ENCODE assay signal across 10 cellular contexts in genomic region chr1:2561898-2562895, GRCh38. TPM values are rescaled to one million over a fixed set of nuclear protein-coding genes. Genes with fewer than 3 reads are reported as not detected.
DNase-seq lines count a peak whose midpoint lies in the region; ATAC-seq and TF ChIP-seq lines count a peak whose summit lies in the region.
"Had no signal": no experiment of that assay in that cellular context is flagged by ENCODE, and none has a peak within 500 bp of the region (broad histone marks: within the 10 kb centered on the region; RNA-seq: fewer than 3 reads in every experiment).

No MANE protein-coding gene starts in this region.

- H4K20me1 ChIP-seq in KMS-11 (ENCODE audit: insufficient read depth), result no peaks in the 10 kb centered on the region

- ATAC-seq in HG03521 (IDR thresholded peaks at IDR 0.05; ENCODE audit: unreplicated experiment) (no peak), HG02852 (IDR thresholded peaks at IDR 0.05; ENCODE audit: unreplicated experiment) (no peak)

- H3K9me3 Mint-ChIP-seq in osteocyte (ENCODE audit: unreplicated experiment), result no peaks in the 10 kb centered on the region

- 89% methylated on average over 24 of the region's 24 CpGs for WGBS in prostate gland

- H3K4me2 ChIP-seq in KMS-11, result no peak overlapping the region

- no peak for TF ChIP-seq POLR2A in prostate gland (IDR thresholded peaks at IDR 0.05)

- peaks cover 7% of the 10 kb centered on the region for H3K4me1 Mint-ChIP-seq in osteocyte (ENCODE audit: unreplicated experiment)

- no peaks in the 10 kb centered on the region for H3K36me3 Mint-ChIP-seq in osteocyte (ENCODE audit: unreplicated experiment)

- H3K4me1 ChIP-seq in KMS-11 (ENCODE audit: low read depth, poor library complexity, severe bottlenecking), result no peaks in the 10 kb centered on the region
- H3K4me1 ChIP-seq in prostate gland (replicated peaks), result peaks cover 7% of the 10 kb centered on the region

- POLR2A ChIA-PET in GM10248 (lab: Yijun Ruan, JAX), result interaction anchor here (1.1 to 2.1 kb wide), 4 partner anchors 14 to 23 kb away, joined by 3 to 12 read pairs (median 5); partner anchors contain the start of gene PRXL2B

- intact Hi-C loops in prostate gland (cut with DNase I), result no loop called here

- H3K27me3 ChIP-seq in KMS-11 (ENCODE audit: insufficient read depth, low read depth), result peaks cover 23% of the 10 kb centered on the region
- no peaks in the 10 kb centered on the region for H3K27me3 ChIP-seq in prostate gland (replicated peaks; ENCODE audit: insufficient read depth)

- H3K9ac ChIP-seq in KMS-11, result no peak overlapping the region

- peak; percentile 40 for TF ChIP-seq CTCF in GM10248 (IDR thresholded peaks at IDR 0.05; ENCODE audit: control extremely low read depth, extremely low read depth, low read depth, missing control alignments)
- peak; percentile 56 for TF ChIP-seq CTCF in KMS-11 (conservative IDR thresholded peaks at IDR 0.05; ENCODE audit: low read depth, low read length)
- peak; percentile 57 for TF ChIP-seq CTCF in cardiac fibroblast (IDR thresholded peaks at IDR 0.05; ENCODE audit: low read depth, low read length)
- peak; percentile 30 for TF ChIP-seq CTCF in osteocyte (IDR thresholded peaks at IDR 0.05)
- peak in 2 of 4 experiments; percentile 23 to 46 for TF ChIP-seq CTCF in prostate gland (IDR thresholded peaks at IDR 0.05)

- H3K27ac ChIP-seq in KMS-11 (no peak overlapping the region), prostate gland (no peak overlapping the region)

- H3K27ac Mint-ChIP-seq in osteocyte (ENCODE audit: unreplicated experiment), result no peak overlapping the region

- CTCF ChIA-PET in GM10248 (lab: Yijun Ruan, JAX), result interaction anchor here (0.9 to 3.8 kb wide), 12 partner anchors 9 to 367 kb away, joined by 3 to 40 read pairs (median 5); partner anchors contain the start of genes FAAP20 and PRXL2B

- no peak overlapping the region for H3K4me3 Mint-ChIP-seq in osteocyte (ENCODE audit: unreplicated experiment)

- H3K79me2 ChIP-seq in KMS-11 (ENCODE audit: insufficient read depth, low read depth), result no peaks in the 10 kb centered on the region

- DNase-seq in GM10248 (ENCODE audit: extremely low spot score), result no peak
- DNase-seq in cardiac fibroblast (ENCODE audit: low read depth in 2 of 2), result no peak
- peak; percentile 79 for DNase-seq in osteocyte (ENCODE audit: extremely low spot score, unreplicated experiment)
- no peak for DNase-seq in prostate gland (ENCODE audit: low spot score)
- DNase-seq: NCI-H2029, T-helper 9 cell had no signal

- no peaks in the 10 kb centered on the region for H3K36me3 ChIP-seq in KMS-11 (ENCODE audit: insufficient read depth)
- no peaks in the 10 kb centered on the region for H3K36me3 ChIP-seq in prostate gland

- no peaks in the 10 kb centered on the region for H3K27me3 Mint-ChIP-seq in osteocyte (ENCODE audit: unreplicated experiment)

- H3K9me3 ChIP-seq in prostate gland, result no peaks in the 10 kb centered on the region

- H3K4me3 ChIP-seq in KMS-11 (IDR thresholded peaks at IDR 0.05; ENCODE audit: insufficient read depth, low read depth, low read length), result no peak overlapping the region
- no peak overlapping the region for H3K4me3 ChIP-seq in cardiac fibroblast (replicated peaks in 1 of 2; ENCODE audit: low read depth in 2 of 2, low read length in 2 of 2)
- no peak overlapping the region for H3K4me3 ChIP-seq in prostate gland

- no peak overlapping the region for H2AFZ ChIP-seq in KMS-11 (ENCODE audit: low read depth)

RNA-seq across cellular contexts. Expression of gene TNFRSF14, which starts 6.0 kb away (rescaled TPM):
- total RNA-seq in osteocyte (6.5 TPM in 2 replicates), prostate gland (100 to 1,000 TPM in 1 of 2 donors, 10 to 100 TPM in 1; 83.3 to 105 TPM)

RNA-seq across cellular contexts. Expression of gene PRXL2B, which starts 24.4 kb away (rescaled TPM):
- total RNA-seq in osteocyte (24.0 and 24.8 TPM in 2 replicates), prostate gland (10 to 100 TPM; 20.3 to 25.8 TPM)

RNA-seq across cellular contexts. Expression of gene HES5, which starts 32.1 kb away (rescaled TPM):
- total RNA-seq in osteocyte (0.29 TPM in 1 of 2 replicates, not detected in the other), prostate gland (1 to 10 TPM in 1 of 2 donors, not detected in 1; 2.6 TPM)
- total RNA-seq: astrocyte had no signal

RNA-seq across cellular contexts. Expression of gene PANK4, which starts 35.8 kb away (rescaled TPM):
- total RNA-seq in osteocyte (34.1 and 34.4 TPM in 2 replicates), prostate gland (10 to 100 TPM; 27.0 to 69.5 TPM)

Comparison
In these comparisons a context has a peak if more than half of its experiments do, and no peak if none do; other contexts are left out.
1. RNA of gene TNFRSF14, which starts 6.0 kb away (total RNA-seq): 83.3 to 105 TPM in prostate gland; 6.5 TPM in osteocyte; every median in the first group is over 10 times any median in the second.